In the genomic region with DNA sequence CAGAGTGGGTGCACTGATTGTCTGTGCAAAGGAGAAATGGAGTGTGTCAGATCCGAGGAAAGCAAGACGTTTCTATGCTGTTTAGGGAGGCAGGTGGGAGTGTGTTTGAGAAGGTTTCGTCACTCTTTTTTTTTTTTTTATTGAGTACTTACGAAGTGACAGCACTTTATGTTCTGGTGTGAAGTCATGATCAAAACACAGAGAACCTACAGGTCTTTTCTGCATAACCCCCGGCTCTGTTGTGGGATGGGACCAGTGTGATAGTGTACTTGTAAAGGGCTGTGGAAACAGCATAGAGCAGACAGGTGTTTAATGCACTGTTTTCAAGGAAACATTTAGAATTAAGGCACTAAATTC, we compare ENCODE assay signal across 8 cellular contexts. TPM values are rescaled to one million over a fixed set of nuclear protein-coding genes. Genes with fewer than 3 reads are reported as not detected.
DNase-seq lines count a peak whose midpoint lies in the region; ATAC-seq, FAIRE-seq and TF ChIP-seq lines count a peak whose summit lies in the region.

No MANE protein-coding gene starts in this region.

- H3K36me3 ChIP-seq in CD8-positive, alpha-beta memory T cell (ENCODE audit: insufficient read depth, low read length) = peaks cover 5% of the 10 kb centered on the region
- no peaks in the 10 kb centered on the region for H3K36me3 ChIP-seq in bronchial epithelial cell (ENCODE audit: control insufficient read depth, insufficient read depth, low read length)
- no peaks in the 10 kb centered on the region for H3K36me3 ChIP-seq in aorta (ENCODE audit: control insufficient read depth in 1 of 2, insufficient read depth in 2 of 2, low read length in 1 of 2)

- DNase-seq in CD8-positive, alpha-beta memory T cell = no peak
- no peak for DNase-seq in Jurkat, Clone E6-1 (ENCODE audit: low read depth, low spot score)
- DNase-seq in bronchial epithelial cell (ENCODE audit: low read depth) (peak; percentile 33), memory B cell (ENCODE audit: low spot score in 2 of 2) (no peak), aorta (no peak), NCI-H1048 (lab: John Stamatoyannopoulos, UW) (no peak), NAMALWA (ENCODE audit: low spot score) (no peak), epidermal melanocyte (ENCODE audit: insufficient read length, low spot score) (no peak)

- peak overlapping the region; percentile 99 for H3K4me3 ChIP-seq in CD8-positive, alpha-beta memory T cell (ENCODE audit: low read length)
- peak overlapping the region; percentile 91 for H3K4me3 ChIP-seq in Jurkat, Clone E6-1 (ENCODE audit: low read length)
- H3K4me3 ChIP-seq in bronchial epithelial cell (ENCODE audit: low read depth, low read length) (peak overlapping the region; percentile 91), aorta (ENCODE audit: low read length in 2 of 2) (peak overlapping the region; percentile 66 to 95)

- ATAC-seq in memory B cell (ENCODE audit: low read depth) (peak; percentile 16), aorta (ENCODE audit: low FRiP score) (no peak)

- no peaks in the 10 kb centered on the region for H3K9me3 Mint-ChIP-seq in CD8-positive, alpha-beta memory T cell
- H3K9me3 Mint-ChIP-seq in memory B cell = no peaks in the 10 kb centered on the region

- H3K4me1 Mint-ChIP-seq in CD8-positive, alpha-beta memory T cell = peaks cover 33 to 51% (median 50%) of the 10 kb centered on the region in 3 donors
- peaks cover 10% of the 10 kb centered on the region for H3K4me1 Mint-ChIP-seq in memory B cell

- FAIRE-seq in bronchial epithelial cell (lab: Jason Lieb, UNC) = no peak

- H3K27me3 ChIP-seq in CD8-positive, alpha-beta memory T cell (ENCODE audit: insufficient read depth, low read length, poor library complexity, severe bottlenecking) = no peaks in the 10 kb centered on the region
- H3K27me3 ChIP-seq in bronchial epithelial cell (ENCODE audit: control insufficient read depth, insufficient read depth, low read length) (no peaks in the 10 kb centered on the region), aorta (ENCODE audit: control insufficient read depth in 1 of 2, insufficient read depth in 2 of 2, low read length in 1 of 2) (no peaks in the 10 kb centered on the region)

- H3K27me3 Mint-ChIP-seq in CD8-positive, alpha-beta memory T cell = no peaks in the 10 kb centered on the region
- H3K27me3 Mint-ChIP-seq in memory B cell = no peaks in the 10 kb centered on the region

- peaks cover 0 to 55% (median 9%) of the 10 kb centered on the region in 3 donors for H3K36me3 Mint-ChIP-seq in CD8-positive, alpha-beta memory T cell
- H3K36me3 Mint-ChIP-seq in memory B cell = peaks cover 3% of the 10 kb centered on the region

- H3K4me3 Mint-ChIP-seq in CD8-positive, alpha-beta memory T cell = peak overlapping the region; percentile 92 to 100 (median 98)
- peak overlapping the region; percentile 88 for H3K4me3 Mint-ChIP-seq in memory B cell

- no peak for TF ChIP-seq CTCF in bronchial epithelial cell (IDR thresholded peaks at IDR 0.05; ENCODE audit: insufficient read depth, low read length, severe bottlenecking)

- WGBS in aorta, 2 donors = 3 to 5% methylated on average over 5 of the region's 5 CpGs

- peak overlapping the region; percentile 97 to 100 (median 99) for H3K27ac Mint-ChIP-seq in CD8-positive, alpha-beta memory T cell
- peak overlapping the region; percentile 96 for H3K27ac Mint-ChIP-seq in memory B cell

- peak overlapping the region; percentile 99 for H3K27ac ChIP-seq in CD8-positive, alpha-beta memory T cell (ENCODE audit: low read depth, low read length)
- H3K27ac ChIP-seq in aorta (ENCODE audit: low read depth in 1 of 2, low read length in 2 of 2) = peak overlapping the region; percentile 77 to 88

- intact Hi-C loops in aorta (cut with DNase I) = loop anchor here (10.0 kb wide), 1 partner anchor 70 kb away; a partner anchor contains a TSS

- CTCF ChIA-PET in CD8-positive, alpha-beta memory T cell (lab: Charles Lee) = interaction anchor here (0.8 to 2.6 kb wide), 6 partner anchors 8 to 180 kb away, joined by 3 to 17 read pairs (median 4); a partner anchor contains a TSS

- H3K9me3 ChIP-seq in CD8-positive, alpha-beta memory T cell (ENCODE audit: low read length) = no peaks in the 10 kb centered on the region
- H3K9me3 ChIP-seq in aorta (ENCODE audit: control insufficient read depth, low read length) = no peaks in the 10 kb centered on the region

- peaks cover 20% of the 10 kb centered on the region for H3K4me1 ChIP-seq in CD8-positive, alpha-beta memory T cell (ENCODE audit: insufficient read depth, low read length)
- H3K4me1 ChIP-seq in aorta (ENCODE audit: control insufficient read depth in 1 of 2, insufficient read depth in 2 of 2, low read length in 2 of 2) = no peaks in the 10 kb centered on the region

- POLR2A ChIA-PET in CD8-positive, alpha-beta memory T cell (lab: Charles Lee) = interaction anchor here (1.2 to 3.1 kb wide), 7 partner anchors 9 to 68 kb away, joined by 5 to 50 read pairs (median 9); a partner anchor contains a TSS

RNA-seq across cellular contexts. Expression of a gene that starts 26.7 kb away (rescaled TPM):
- 10 to 100 TPM; 35.8 to 43.2 TPM for total RNA-seq in CD8-positive, alpha-beta memory T cell
- polyA plus RNA-seq in CD8-positive, alpha-beta memory T cell = 69.5 TPM
- 50.4 TPM for polyA plus RNA-seq in Jurkat, Clone E6-1 (2012; ENCODE audit: insufficient read depth, insufficient read length)
- total RNA-seq in bronchial epithelial cell (30.3 and 36.0 TPM in 2 replicates), aorta (10 to 100 TPM; 55.7 to 67.4 TPM)
- 10 to 100 TPM; 15.7 to 43.3 TPM for polyA plus RNA-seq in aorta

RNA-seq across cellular contexts. Expression of a gene that starts 54.9 kb away (rescaled TPM):
- total RNA-seq in CD8-positive, alpha-beta memory T cell = 10 to 100 TPM; 21.3 to 22.9 TPM
- 5.8 TPM for polyA plus RNA-seq in CD8-positive, alpha-beta memory T cell
- polyA plus RNA-seq in Jurkat, Clone E6-1 (2012; ENCODE audit: insufficient read depth, insufficient read length) = 12.5 TPM
- total RNA-seq in bronchial epithelial cell (11.6 and 14.5 TPM in 2 replicates), aorta (10 to 100 TPM in 1 of 2 donors, 1 to 10 TPM in 1; 5.6 to 12.5 TPM)
- 1 to 10 TPM; 3.1 to 7.1 TPM for polyA plus RNA-seq in aorta
